8 cellular contexts compared by ENCODE assay signal in the genomic region with DNA sequence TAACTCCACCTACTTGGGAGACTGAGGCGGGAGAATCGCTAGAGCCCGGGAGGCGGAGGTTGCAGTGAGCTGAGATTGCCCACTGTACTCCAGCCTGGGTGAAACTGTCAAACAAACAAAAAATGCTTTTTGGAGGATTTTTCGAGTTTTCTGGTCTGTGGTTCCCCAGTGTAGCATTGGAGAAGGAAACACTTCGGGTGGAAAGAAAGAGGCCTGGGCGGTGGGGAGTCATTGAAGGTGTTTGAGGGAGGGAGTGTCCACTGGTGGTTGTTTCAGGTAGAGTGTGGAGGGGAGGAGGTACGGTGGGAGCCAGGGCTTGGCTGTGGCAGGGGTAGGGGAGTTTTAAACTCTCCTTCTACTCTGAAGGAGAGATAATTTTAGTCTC. TPM values are rescaled to one million over a fixed set of nuclear protein-coding genes. Genes with fewer than 3 reads are reported as not detected.
DNase-seq lines count a peak whose midpoint lies in the region; ATAC-seq, FAIRE-seq and TF ChIP-seq lines count a peak whose summit lies in the region.

No MANE protein-coding gene starts in this region.

- FAIRE-seq in GM12892 (lab: Jason Lieb, UNC) = no peak

- no peak for TF ChIP-seq CTCF in GM12875 (IDR thresholded peaks at IDR 0.05; ENCODE audit: borderline replicate concordance, insufficient read depth, low read depth, low read length)
- no peak for TF ChIP-seq CTCF in fibroblast of the aortic adventitia (IDR thresholded peaks at IDR 0.05; ENCODE audit: insufficient read depth, low read length)
- no peak for TF ChIP-seq CTCF in sigmoid colon (IDR thresholded peaks at IDR 0.05)

- intact Hi-C loops in sigmoid colon (cut with DNase I) = loop anchor here (2.0 to 5.0 kb wide), 5 partner anchors 40 to 420 kb away; a partner anchor contains a TSS
- intact Hi-C loops in posterior vena cava (cut with DNase I) = loop anchor here in 1 of 2 donors (2.0 kb wide), 1 partner anchor 13 kb away; no protein-coding TSS in a partner anchor

- H3K4me1 Mint-ChIP-seq in T-helper 17 cell = peaks cover 54% of the 10 kb centered on the region

- peak overlapping the region; percentile 94 to 100 (median 99) for H3K27ac ChIP-seq in sigmoid colon

- H3K36me3 ChIP-seq in sigmoid colon = peaks cover 0 to 17% (median 2%) of the 10 kb centered on the region in 4 donors

- no peak for ATAC-seq in T-helper 17 cell
- no peak for ATAC-seq in esophagus mucosa

- no peaks in the 10 kb centered on the region for H3K27me3 Mint-ChIP-seq in T-helper 17 cell

- peak overlapping the region; percentile 48 for H3K4me3 ChIP-seq in GM12875 (ENCODE audit: low read depth, low read length)
- H3K4me3 ChIP-seq in fibroblast of the aortic adventitia (ENCODE audit: low read depth, low read length) = peak overlapping the region; percentile 81
- H3K4me3 ChIP-seq in sigmoid colon = peak overlapping the region; percentile 87 to 100 (median 98)

- no peaks in the 10 kb centered on the region for H3K27me3 ChIP-seq in sigmoid colon

- H3K36me3 Mint-ChIP-seq in T-helper 17 cell (ENCODE audit: low read depth) = peaks cover 5% of the 10 kb centered on the region

- H3K4me1 ChIP-seq in sigmoid colon = peaks cover 0 to 41% (median 39%) of the 10 kb centered on the region in 4 donors

- DNase-seq in T-helper 17 cell (no peak), fibroblast of the aortic adventitia (ENCODE audit: low read depth) (no peak), sigmoid colon (no peak), posterior vena cava (ENCODE audit: low spot score) (no peak), GM12892 (ENCODE audit: insufficient read length) (no peak), HT-29 (ENCODE audit: low spot score) (no peak)

- H3K27ac Mint-ChIP-seq in T-helper 17 cell = peak overlapping the region; percentile 98

- peak overlapping the region; percentile 99 for H3K4me3 Mint-ChIP-seq in T-helper 17 cell

- no peak for TF ChIP-seq EP300 in sigmoid colon (IDR thresholded peaks at IDR 0.05)

- TF ChIP-seq POLR2A in sigmoid colon (IDR thresholded peaks at IDR 0.05) (no peak), GM12892 (IDR thresholded peaks at IDR 0.05; ENCODE audit: low read depth, low read length) (no peak)

- 31 to 50% methylated on average over 8 of the region's 8 CpGs for WGBS in sigmoid colon, 2 donors

- H3K9me3 ChIP-seq in T-helper 17 cell (ENCODE audit: control insufficient read depth, low read length, poor library complexity, severe bottlenecking) = no peaks in the 10 kb centered on the region
- no peaks in the 10 kb centered on the region for H3K9me3 ChIP-seq in sigmoid colon

RNA-seq across cellular contexts. Expression of a gene that starts 1.2 kb away (rescaled TPM):
- total RNA-seq in T-helper 17 cell (100 to 1,000 TPM; 528 to 571 TPM), fibroblast of the aortic adventitia (ENCODE audit: low replicate concordance) (88.7 and 143 TPM in 2 replicates), sigmoid colon (100 to 1,000 TPM in 1 of 4 donors, 10 to 100 TPM in 3; 48.2 to 109 (median 52.7) TPM), posterior vena cava (10 to 100 TPM; 98.8 to 99.3 TPM), esophagus mucosa (59.9 TPM)
- polyA plus RNA-seq in sigmoid colon = 100 to 1,000 TPM in 1 of 3 donors, 10 to 100 TPM in 1, 1 to 10 TPM in 1; 7.8 to 138 (median 14.6) TPM
- 98.6 TPM for polyA plus RNA-seq in GM12892 (2012; ENCODE audit: missing spikeins)
- 49.5 and 70.5 TPM in 2 replicates for total RNA-seq in HT-29 (2014; rRNA removed; shearing (Covaris generic))

RNA-seq across cellular contexts. Expression of a gene that starts 41.7 kb away (rescaled TPM):
- total RNA-seq in T-helper 17 cell = 10 to 100 TPM; 57.0 to 73.8 TPM
- total RNA-seq in fibroblast of the aortic adventitia (ENCODE audit: low replicate concordance) = 8.5 and 12.2 TPM in 2 replicates
- 10 to 100 TPM in 3 of 4 donors, 1 to 10 TPM in 1; 6.8 to 14.5 (median 11.5) TPM for total RNA-seq in sigmoid colon
- polyA plus RNA-seq in sigmoid colon = 1 to 10 TPM; 2.3 to 9.3 (median 3.0) TPM
- total RNA-seq in posterior vena cava = 10 to 100 TPM; 10.0 to 11.9 TPM
- 2.0 TPM for polyA plus RNA-seq in GM12892 (2012; ENCODE audit: missing spikeins)
- 0.94 and 2.8 TPM in 2 replicates for total RNA-seq in HT-29 (2014; rRNA removed; shearing (Covaris generic))
- 7.2 TPM for total RNA-seq in esophagus mucosa

RNA-seq across cellular contexts. Expression of a gene that starts 41.8 kb away (rescaled TPM):
- total RNA-seq in T-helper 17 cell (100 to 1,000 TPM; 136 to 151 TPM), fibroblast of the aortic adventitia (ENCODE audit: low replicate concordance) (17.6 and 80.9 TPM in 2 replicates), sigmoid colon (10 to 100 TPM; 11.4 to 31.6 (median 12.9) TPM), posterior vena cava (10 to 100 TPM; 34.0 to 38.8 TPM), esophagus mucosa (18.9 TPM)
- polyA plus RNA-seq in sigmoid colon = 10 to 100 TPM in 1 of 3 donors, 1 to 10 TPM in 2; 3.6 to 37.0 (median 6.7) TPM
- 9.6 TPM for polyA plus RNA-seq in GM12892 (2012; ENCODE audit: missing spikeins)
- total RNA-seq in HT-29 (2014; rRNA removed; shearing (Covaris generic)) = 4.1 and 5.9 TPM in 2 replicates

Comparison
In these comparisons a context has a peak if more than half of its experiments do, and no peak if none do; other contexts are left out.
1. H3K4me3 ChIP-seq: peak in every context shown above with its lines; median percentile 98 in sigmoid colon; 81 in fibroblast of the aortic adventitia; 48 in GM12875.